In genomic region chr12:58602179-58602578, GRCh38 we compare ENCODE assay signal across 18 cellular contexts.
"Had no signal": no experiment of that assay in that cellular context is flagged by ENCODE, and none has a peak within 500 bp of the region (broad histone marks: within the 10 kb centered on the region; RNA-seq: fewer than 3 reads in every experiment).

No MANE protein-coding gene starts in this region.

- DNase-seq: Kasumi-1, NCI-H1092, NCI-H1105 treated with DMSO at 0.1 percent for 48 hours, NCI-H1417 treated with DMSO at 0.1 percent for 48 hours, NCI-H146, NCI-H1694 treated with DMSO at 0.1 percent for 48 hours, NCI-H1930, NCI-H2081, NCI-H2107, NCI-H2227 treated with DMSO at 0.1 percent for 48 hours, NCI-H524, NCI-H526 treated with DMSO at 0.1 percent for 48 hours, NCI-H748 treated with DMSO at 0.1 percent for 48 hours, SHP77, SK-N-SH, SW 1271, T-cell had no signal

- ATAC-seq: Panc1, T-cell had no signal
